Comparison of ENCODE assay signal across 12 cellular contexts in the genomic region with DNA sequence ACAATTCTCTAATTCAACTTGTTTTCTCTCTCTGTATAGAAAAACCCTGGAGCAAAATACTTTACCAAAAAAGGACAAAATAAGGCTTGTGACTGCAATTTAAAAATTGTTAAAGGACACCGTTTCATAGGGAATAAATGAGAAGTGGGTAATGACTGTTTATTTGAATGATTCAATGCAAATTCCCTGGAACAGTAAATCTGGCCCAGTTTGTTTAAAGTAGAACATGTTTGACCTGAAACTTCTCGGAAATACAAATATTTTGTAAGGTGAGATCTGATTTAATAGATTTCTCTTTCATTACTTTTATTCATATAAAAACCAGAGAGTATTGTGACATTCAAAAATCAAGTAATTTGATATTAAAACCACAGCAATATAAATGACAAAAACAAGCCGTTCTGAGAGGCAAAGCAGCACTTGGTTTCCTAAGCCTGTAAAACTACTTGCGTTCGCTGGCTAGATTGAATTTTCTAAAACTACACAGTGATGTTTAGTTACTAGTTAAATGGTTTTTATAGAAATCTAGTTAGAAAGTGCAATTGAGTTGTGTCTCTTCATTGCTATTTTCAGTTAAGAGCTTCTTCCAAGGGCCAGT.
DNase-seq lines count a peak whose midpoint lies in the region; ATAC-seq and TF ChIP-seq lines count a peak whose summit lies in the region.
"Had no signal": no experiment of that assay in that cellular context is flagged by ENCODE, and none has a peak within 500 bp of the region (broad histone marks: within the 10 kb centered on the region; RNA-seq: fewer than 3 reads in every experiment).

No MANE protein-coding gene starts in this region.

- no peak overlapping the region for H3K4me3 Mint-ChIP-seq in GM23338
- H3K4me3 Mint-ChIP-seq: B cell had no signal

- H3K79me2 ChIP-seq in GM23338 (replicated peaks; ENCODE audit: insufficient read depth) (no peaks in the 10 kb centered on the region), fibroblast of lung (ENCODE audit: control insufficient read depth, insufficient read depth, low read length) (no peaks in the 10 kb centered on the region)

- H3K4me3 ChIP-seq in GM23338 = no peak overlapping the region
- no peak overlapping the region for H3K4me3 ChIP-seq in fibroblast of lung (replicated peaks in 1 of 4; ENCODE audit: control extremely low read depth in 1 of 4, insufficient read depth in 1 of 4, low read depth in 3 of 4, low read length in 4 of 4)
- no peak overlapping the region for H3K4me3 ChIP-seq in rectal smooth muscle tissue (ENCODE audit: low read length)
- H3K4me3 ChIP-seq: adrenal gland had no signal

- H2AFZ ChIP-seq in GM23338 (peak overlapping the region; percentile 84; the same call in 1 of the 2 replicates), fibroblast of lung (ENCODE audit: low read length) (no peak overlapping the region)

- no peaks in the 10 kb centered on the region for H3K9me3 Mint-ChIP-seq in GM23338

- H3K27ac ChIP-seq in GM23338 (ENCODE audit: low read depth) (no peak overlapping the region), VCaP (peak overlapping the region; percentile 91), fibroblast of lung (ENCODE audit: insufficient read depth, low read length) (peak overlapping the region; percentile 77), rectal smooth muscle tissue (ENCODE audit: low read depth, low read length) (peak overlapping the region; percentile 83)

- TF ChIP-seq CTCF in GM23338 (conservative IDR thresholded peaks at IDR 0.05; ENCODE audit: low read depth in 2 of 2) (no peak), VCaP (conservative IDR thresholded peaks at IDR 0.05) (no peak), fibroblast of lung (conservative IDR thresholded peaks at IDR 0.05 in 1 of 2, IDR thresholded peaks at IDR 0.05 in 1 of 2; ENCODE audit: low read depth in 1 of 2, low read length in 2 of 2) (no peak)

- no peaks in the 10 kb centered on the region for H3K36me3 ChIP-seq in GM23338 (ENCODE audit: insufficient read depth)
- H3K36me3 ChIP-seq in fibroblast of lung (ENCODE audit: control insufficient read depth, insufficient read depth, low read length) = no peaks in the 10 kb centered on the region
- H3K36me3 ChIP-seq in rectal smooth muscle tissue (ENCODE audit: control insufficient read depth, insufficient read depth, low read length) = no peaks in the 10 kb centered on the region
- H3K36me3 ChIP-seq: adrenal gland had no signal

- peaks cover 4% of the 10 kb centered on the region for H3K27me3 Mint-ChIP-seq in GM23338 (ENCODE audit: insufficient read depth, low read depth, poor library complexity)

- H3K4me1 ChIP-seq in GM23338 (ENCODE audit: insufficient read depth) = peaks cover 7% of the 10 kb centered on the region; the same call in 1 of the 2 replicates
- no peaks in the 10 kb centered on the region for H3K4me1 ChIP-seq in fibroblast of lung (ENCODE audit: control insufficient read depth, extremely low read depth, insufficient read depth, low read length)
- H3K4me1 ChIP-seq in rectal smooth muscle tissue (ENCODE audit: control insufficient read depth, insufficient read depth, low read length) = peaks cover 6% of the 10 kb centered on the region
- H3K4me1 ChIP-seq: adrenal gland had no signal

- H3K27ac Mint-ChIP-seq in GM23338 = peak overlapping the region; percentile 97
- H3K27ac Mint-ChIP-seq: B cell had no signal

- H3K4me1 Mint-ChIP-seq in GM23338 = peaks cover 12% of the 10 kb centered on the region
- H3K4me1 Mint-ChIP-seq: B cell had no signal

- no peaks in the 10 kb centered on the region for H3F3A ChIP-seq in GM23338 (replicated peaks; ENCODE audit: low read depth)

- H3K4me2 ChIP-seq in GM23338 = no peak overlapping the region
- peak overlapping the region; percentile 77 for H3K4me2 ChIP-seq in fibroblast of lung (ENCODE audit: extremely low read depth, insufficient read depth, low read length)

- ATAC-seq in GM23338 (no peak), GM21526 (IDR thresholded peaks at IDR 0.05; ENCODE audit: low FRiP score, unreplicated experiment) (no peak), GM18520 (IDR thresholded peaks at IDR 0.05; ENCODE audit: unreplicated experiment) (no peak)

- no peaks in the 10 kb centered on the region for H3K9me2 ChIP-seq in GM23338 (ENCODE audit: insufficient read depth)

- no peak overlapping the region for H3K9ac ChIP-seq in fibroblast of lung (ENCODE audit: insufficient read depth, low read length)
- no peak overlapping the region for H3K9ac ChIP-seq in rectal smooth muscle tissue (ENCODE audit: low read length)

- H3K27me3 ChIP-seq in GM23338 (ENCODE audit: insufficient read depth) (no peaks in the 10 kb centered on the region), fibroblast of lung (ENCODE audit: control insufficient read depth, insufficient read depth, low read length) (no peaks in the 10 kb centered on the region), rectal smooth muscle tissue (ENCODE audit: control insufficient read depth, insufficient read depth, low read length) (no peaks in the 10 kb centered on the region)
- H3K27me3 ChIP-seq: adrenal gland had no signal

- H4K20me1 ChIP-seq in GM23338 (replicated peaks; ENCODE audit: insufficient read depth) = no peaks in the 10 kb centered on the region
- no peaks in the 10 kb centered on the region for H4K20me1 ChIP-seq in fibroblast of lung (ENCODE audit: control insufficient read depth, extremely low read depth, insufficient read depth, low read length)

- H3K9me3 ChIP-seq in fibroblast of lung (ENCODE audit: control insufficient read depth, insufficient read depth, low read depth, low read length) = no peaks in the 10 kb centered on the region
- H3K9me3 ChIP-seq: adrenal gland had no signal

- no peak for DNase-seq in GM23338 (ENCODE audit: low spot score)
- no peak for DNase-seq in fibroblast of lung (ENCODE audit: low read depth in 2 of 2)
- DNase-seq in activated naive CD4-positive, alpha-beta T cell (lab: John Stamatoyannopoulos, UW) = no peak
- DNase-seq in DMS 273 (lab: John Stamatoyannopoulos, UW; ENCODE audit: unreplicated experiment) = no peak
- DNase-seq: adrenal gland; effector memory CD4-positive, alpha-beta T cell; small intestine had no signal

- H3K36me3 Mint-ChIP-seq in GM23338 (ENCODE audit: low read depth) = no peaks in the 10 kb centered on the region

TF ChIP-seq in GM23338, 12 proteins besides CTCF, POLR2A, EP300 and RAD21 (continues in another document):
- TF ChIP-seq ZNF331 (CRISPR knock-in tag; IDR thresholded peaks at IDR 0.05; ENCODE audit: low read depth) (no peak), POLR2AphosphoS5 (IDR thresholded peaks at IDR 0.05; ENCODE audit: low read depth) (no peak), EZH2phosphoT487 (IDR thresholded peaks at IDR 0.05; ENCODE audit: unreplicated experiment) (no peak), ZNF114 (CRISPR knock-in tag; IDR thresholded peaks at IDR 0.05) (no peak), JUNB (IDR thresholded peaks at IDR 0.05; ENCODE audit: unreplicated experiment) (no peak)
